23 cellular contexts compared by ENCODE assay signal in the genomic region with DNA sequence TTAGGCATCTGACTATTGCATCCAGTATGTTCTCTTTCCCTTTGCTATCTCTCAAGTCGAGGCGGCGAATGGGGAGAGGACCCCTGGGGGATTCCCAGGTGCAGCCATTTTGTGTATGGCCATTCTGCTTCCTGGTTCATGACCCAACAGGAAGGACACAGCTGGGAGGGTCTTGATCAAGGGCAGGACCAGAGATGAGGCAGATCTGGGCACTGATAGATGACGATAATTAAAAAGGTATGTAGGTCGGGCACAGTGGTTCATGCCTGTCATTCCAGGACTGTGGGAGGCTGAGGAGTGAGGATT.
"Had no signal": no experiment of that assay in that cellular context is flagged by ENCODE, and none has a peak within 500 bp of the region (broad histone marks: within the 10 kb centered on the region; RNA-seq: fewer than 3 reads in every experiment).

No MANE protein-coding gene starts in this region.

- H3K27ac ChIP-seq: colonic mucosa, dorsolateral prefrontal cortex, esophagus muscularis mucosa, gastrocnemius medialis, testis, WERI-Rb-1 had no signal

- H3K4me3 ChIP-seq: colonic mucosa, esophagus muscularis mucosa, gastrocnemius medialis, testis had no signal

- FAIRE-seq: bronchial epithelial cell, endothelial cell of umbilical vein, islet of Langerhans, TTC549 had no signal

- DNase-seq: activated CD4-positive, alpha-beta T cell treated with anti-CD3 and anti-CD28 coated beads, Interleukin-2, amount 10 ng/mL, durations not matched to agents 7 days and 5 days; activated CD4-positive, CD25-positive, alpha-beta regulatory T cell treated with anti-CD3 and anti-CD28 coated beads, Interleukin-2, amount 50 U/mL, for 72 hours; activated CD8-positive, alpha-beta T cell treated with anti-CD3 and anti-CD28 coated beads for 36 hours; activated naive CD4-positive, alpha-beta T cell; activated naive CD8-positive, alpha-beta T cell treated with anti-CD3 and anti-CD28 coated beads for 36 hours; activated T-cell treated with anti-CD3 and anti-CD28 coated beads, Interleukin-2, amount 50 U/mL, for 1 hour; colonic mucosa; dorsolateral prefrontal cortex; effector memory CD8-positive, alpha-beta T cell; gastrocnemius medialis; midbrain; posterior cingulate gyrus; stimulated activated CD4-positive, alpha-beta T cell treated with anti-CD3 and anti-CD28 coated beads, Interleukin-2, amount 100 ng/mL, for 48 hours; stimulated activated CD8-positive, alpha-beta memory T cell treated with anti-CD3 and anti-CD28 coated beads, Interleukin-4, amount 100 ng/mL, for 48 hours; stimulated activated naive CD4-positive, alpha-beta T cell; testis; WERI-Rb-1 had no signal

- H3K36me3 ChIP-seq: colonic mucosa, esophagus muscularis mucosa, gastrocnemius medialis, WERI-Rb-1 had no signal

- ATAC-seq: activated CD8-positive, alpha-beta T cell treated with anti-CD3 and anti-CD28 coated beads for 36 hours; activated T-helper 17 cell treated with anti-CD3 and anti-CD28 coated beads, Interleukin-2, amount 50 U/mL, for 72 hours; effector memory CD8-positive, alpha-beta T cell; gastrocnemius medialis had no signal

- H3K9me3 ChIP-seq: colonic mucosa, esophagus muscularis mucosa, gastrocnemius medialis, testis had no signal

- H3K27me3 ChIP-seq: colonic mucosa, esophagus muscularis mucosa, gastrocnemius medialis, testis had no signal

- H3K4me1 ChIP-seq: colonic mucosa, gastrocnemius medialis had no signal
